In the genomic region with DNA sequence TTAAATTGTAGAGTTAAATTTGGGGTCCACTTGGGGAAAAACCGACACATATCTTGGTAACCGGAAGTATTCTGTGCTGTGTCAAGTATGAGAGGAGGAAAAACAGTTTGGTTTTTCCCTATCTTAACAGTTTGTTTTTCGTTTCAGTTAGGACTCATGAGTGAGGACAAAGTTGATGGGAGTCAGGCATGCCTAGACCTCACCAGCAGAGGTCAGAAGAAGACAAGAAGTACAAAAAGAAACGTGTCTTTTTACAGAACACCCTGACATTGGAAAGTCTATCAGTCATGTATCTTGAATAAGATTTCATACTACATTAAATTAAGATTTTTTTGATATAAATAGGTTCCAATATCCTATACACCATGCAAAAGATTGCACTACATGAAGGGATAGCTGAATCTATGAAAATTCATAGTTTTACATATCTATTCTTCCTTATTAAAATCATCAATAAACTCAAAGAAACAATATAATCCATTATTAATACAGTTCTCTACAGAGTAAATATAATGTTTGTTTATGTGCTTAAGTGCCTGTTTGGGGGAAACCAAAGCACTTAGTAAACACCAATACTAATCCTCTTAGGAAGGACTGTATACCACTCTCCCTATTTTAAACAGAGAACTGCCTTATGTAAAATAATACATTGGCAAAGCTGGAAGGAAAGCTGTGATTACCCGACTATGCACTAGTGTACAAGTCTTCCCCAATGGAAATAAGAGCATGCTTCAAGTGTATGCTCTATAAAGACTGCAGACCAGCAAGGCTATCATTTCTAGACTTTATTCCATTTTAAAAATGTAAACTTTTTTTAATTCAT, we compare ENCODE assay signal across 8 cellular contexts.
A peak's percentile ranks its signal among the peaks of the same experiment; 100 is the strongest.
DNase-seq lines count a peak whose midpoint lies in the region; ATAC-seq and TF ChIP-seq lines count a peak whose summit lies in the region.

No MANE protein-coding gene starts in this region.

- H3K4me3 ChIP-seq in SK-N-SH (ENCODE audit: low read depth in 2 of 2, low read length in 1 of 2), result no peak overlapping the region; a peak in 1 of 4 replicates
- H3K4me3 ChIP-seq in mammary epithelial cell (replicated peaks in 1 of 3; ENCODE audit: insufficient read depth in 1 of 3, low read depth in 2 of 3, low read length in 3 of 3), result no peak overlapping the region

- H4K20me1 ChIP-seq in SK-N-SH (ENCODE audit: insufficient read depth), result no peaks in the 10 kb centered on the region
- no peaks in the 10 kb centered on the region for H4K20me1 ChIP-seq in mammary epithelial cell (ENCODE audit: insufficient read depth, low read length)

- peaks cover 51% of the 10 kb centered on the region for H3K4me1 Mint-ChIP-seq in stimulated activated memory B cell treated with anti-CD40 and anti-IgM and Interleukin-4, amounts not matched to agents 10 μg/mL and 1 μg/mL and 100 μg/mL, for 72 hours

- dilution Hi-C loops in mammary epithelial cell (cut with HindIII; ENCODE audit: low sequenced_read_pairs), result loop anchor here (25.0 kb wide), 1 partner anchor 221 kb away; the partner anchor contains the start of gene ECHDC3

- DNase-seq in NCI-H2107 treated with DMSO at 0.1 percent for 48 hours (lab: John Stamatoyannopoulos, UW; ENCODE audit: unreplicated experiment), result peak; percentile 1
- no peak for DNase-seq in NCI-H2107 (lab: John Stamatoyannopoulos, UW)
- DNase-seq in SK-N-SH, result peak; percentile 55
- DNase-seq in mammary epithelial cell, result peak; percentile 56
- DNase-seq in left colon, result peak; percentile 31 to 36

- TF ChIP-seq EP300 in Ishikawa (IDR thresholded peaks at IDR 0.05; ENCODE audit: borderline replicate concordance) (no peak), SK-N-SH (IDR thresholded peaks at IDR 0.05; ENCODE audit: borderline replicate concordance in 1 of 2, low read depth in 1 of 2, low read length in 1 of 2) (no peak)

- no peak overlapping the region for H3K4me2 ChIP-seq in SK-N-SH
- H3K4me2 ChIP-seq in mammary epithelial cell (ENCODE audit: insufficient read depth, low read depth, low read length), result no peak overlapping the region

- no peaks in the 10 kb centered on the region for H3K79me2 ChIP-seq in SK-N-SH (ENCODE audit: insufficient read depth)
- H3K79me2 ChIP-seq in mammary epithelial cell (ENCODE audit: insufficient read depth, low read length), result peaks cover under 1% of the 10 kb centered on the region

- 47% methylated on average over 5 of the region's 5 CpGs for WGBS in SK-N-SH (ENCODE audit: low lambda C conversion rate)
- 30% methylated on average over 5 of the region's 5 CpGs for WGBS in mammary epithelial cell (ENCODE audit: low coverage, missing lambda C conversion rate)

- H3K9me3 ChIP-seq in SK-N-SH (no peaks in the 10 kb centered on the region), mammary epithelial cell (replicated peaks; ENCODE audit: insufficient read depth, low read length) (no peaks in the 10 kb centered on the region)

- no peaks in the 10 kb centered on the region for H3K9me3 Mint-ChIP-seq in stimulated activated memory B cell treated with anti-CD40 and anti-IgM and Interleukin-4, amounts not matched to agents 10 μg/mL and 1 μg/mL and 100 μg/mL, for 72 hours

- H2AFZ ChIP-seq in SK-N-SH (ENCODE audit: low read depth) (no peak overlapping the region), mammary epithelial cell (ENCODE audit: low read depth, low read length) (no peak overlapping the region)

- H3K4me3 Mint-ChIP-seq in stimulated activated memory B cell treated with anti-CD40 and anti-IgM and Interleukin-4, amounts not matched to agents 10 μg/mL and 1 μg/mL and 100 μg/mL, for 72 hours, result no peak overlapping the region

- peaks cover 30% of the 10 kb centered on the region for H3K36me3 Mint-ChIP-seq in stimulated activated memory B cell treated with anti-CD40 and anti-IgM and Interleukin-4, amounts not matched to agents 10 μg/mL and 1 μg/mL and 100 μg/mL, for 72 hours

- H3K9me2 ChIP-seq in SK-N-SH, result no peaks in the 10 kb centered on the region

- no peak overlapping the region for H3K27ac ChIP-seq in SK-N-SH (ENCODE audit: low read depth in 2 of 2, low read length in 1 of 2)
- no peak overlapping the region for H3K27ac ChIP-seq in mammary epithelial cell (ENCODE audit: insufficient read depth, low read depth, low read length)

- peak; percentile 90 for TF ChIP-seq RAD21 in Ishikawa (IDR thresholded peaks at IDR 0.05; ENCODE audit: low read depth)
- peak; percentile 98 for TF ChIP-seq RAD21 in SK-N-SH (IDR thresholded peaks at IDR 0.05; ENCODE audit: low read length)

- POLR2A ChIA-PET in SK-N-SH (lab: Yijun Ruan, JAX), result no interaction called here

- no peaks in the 10 kb centered on the region for H3K27me3 Mint-ChIP-seq in stimulated activated memory B cell treated with anti-CD40 and anti-IgM and Interleukin-4, amounts not matched to agents 10 μg/mL and 1 μg/mL and 100 μg/mL, for 72 hours

- peak overlapping the region; percentile 43 for H3K27ac Mint-ChIP-seq in stimulated activated memory B cell treated with anti-CD40 and anti-IgM and Interleukin-4, amounts not matched to agents 10 μg/mL and 1 μg/mL and 100 μg/mL, for 72 hours

- CTCF ChIA-PET in SK-N-SH (lab: Yijun Ruan, JAX) (interaction anchor here (0.5 to 3.7 kb wide), 34 partner anchors 8 to 267 kb away, joined by 3 to 66 read pairs (median 3); no protein-coding TSS in a partner anchor), mammary epithelial cell (lab: Charles Lee; ENCODE audit: low non-redundant PET) (interaction anchor here (0.6 kb wide), 1 partner anchor 243 kb away, joined by 3 read pairs; no protein-coding TSS in a partner anchor)

- H3K27me3 ChIP-seq in SK-N-SH (ENCODE audit: insufficient read depth) (no peaks in the 10 kb centered on the region), mammary epithelial cell (ENCODE audit: insufficient read depth, low read length) (no peaks in the 10 kb centered on the region)

- peak; percentile 64 for ATAC-seq in GM21528 (IDR thresholded peaks at IDR 0.05; ENCODE audit: low FRiP score, unreplicated experiment)
- ATAC-seq in left colon, result peak; percentile 92
- ATAC-seq in stimulated activated memory B cell treated with anti-CD40 and anti-IgM and Interleukin-4, amounts not matched to agents 10 μg/mL and 1 μg/mL and 100 μg/mL, for 72 hours, result peak; percentile 82

- H3K9ac ChIP-seq in SK-N-SH (no peak overlapping the region), mammary epithelial cell (ENCODE audit: insufficient read depth, low read length) (no peak overlapping the region)

- intact Hi-C loops in mammary epithelial cell (cut with micrococcal nuclease), result loop anchor here (1.0 to 5.0 kb wide), 5 partner anchors 95 to 471 kb away; partner anchors contain the start of gene USP6NL
- intact Hi-C loops in left colon (cut with DNase I, micrococcal nuclease), result loop anchor here (2.0 to 10.0 kb wide), 3 partner anchors 209 to 243 kb away; no protein-coding TSS in a partner anchor

- TF ChIP-seq CTCF in SK-N-SH (IDR thresholded peaks at IDR 0.05) (peak; percentile 91), mammary epithelial cell (conservative IDR thresholded peaks at IDR 0.05 in 1 of 2, IDR thresholded peaks at IDR 0.05 in 1 of 2; ENCODE audit: extremely low read depth in 1 of 2, insufficient read depth in 1 of 2, low read depth in 1 of 2, low read length in 2 of 2) (peak; percentile 88)

- H3K36me3 ChIP-seq in SK-N-SH (replicated peaks in 1 of 2; ENCODE audit: control insufficient read depth in 1 of 2, insufficient read depth in 2 of 2, low read length in 1 of 2) (peaks cover 2 to 5% of the 10 kb centered on the region in 2 experiments), mammary epithelial cell (ENCODE audit: insufficient read depth, low read length) (peaks cover 2% of the 10 kb centered on the region)

- BruUV-seq in mammary epithelial cell (replicated peaks; lab: Mats Ljungman, UMichigan), result no TSS peak

- in situ Hi-C loops in mammary epithelial cell (cut with MboI; ENCODE audit: low sequenced_read_pairs in 2 of 2), result loop anchor here (5.0 to 10.0 kb wide), 3 partner anchors 206 to 241 kb away; no protein-coding TSS in a partner anchor

- H3K4me1 ChIP-seq in SK-N-SH (ENCODE audit: control insufficient read depth in 1 of 2, insufficient read depth in 2 of 2, low read depth in 1 of 2, low read length in 1 of 2) (peaks cover under 1 to 11% of the 10 kb centered on the region in 2 experiments; a peak in 3 of 4 replicates), mammary epithelial cell (ENCODE audit: insufficient read depth, low read length) (no peaks in the 10 kb centered on the region)

- H3F3A ChIP-seq in SK-N-SH (replicated peaks; ENCODE audit: insufficient read depth), result no peaks in the 10 kb centered on the region

TF ChIP-seq in Ishikawa, 13 proteins besides CTCF, POLR2A, EP300 and RAD21 (continues in another document):
- no peak for TF ChIP-seq YY1 (IDR thresholded peaks at IDR 0.05; ENCODE audit: low read depth)
- no peak for TF ChIP-seq TCF12 (IDR thresholded peaks at IDR 0.05; ENCODE audit: low read depth)
- no peak for TF ChIP-seq MAX (IDR thresholded peaks at IDR 0.05)
- TF ChIP-seq TAF1 (IDR thresholded peaks at IDR 0.05; ENCODE audit: low read depth), result no peak
- TF ChIP-seq CEBPB (IDR thresholded peaks at IDR 0.05), result no peak

TF ChIP-seq in SK-N-SH, 30 proteins besides CTCF, POLR2A, EP300 and RAD21:
- TF ChIP-seq SMC3 (IDR thresholded peaks at IDR 0.05; ENCODE audit: low read depth, low read length) (peak; percentile 94), USF1 (IDR thresholded peaks at IDR 0.05; ENCODE audit: borderline replicate concordance, low read depth) (no peak)
